Comparison of ENCODE assay signal across 9 cellular contexts in genomic region chr2:200378652-200379290, GRCh38.
A peak's percentile ranks its signal among the peaks of the same experiment; 100 is the strongest.
DNase-seq lines count a peak whose midpoint lies in the region; ATAC-seq and TF ChIP-seq lines count a peak whose summit lies in the region.
"Had no signal": no experiment of that assay in that cellular context is flagged by ENCODE, and none has a peak within 500 bp of the region (broad histone marks: within the 10 kb centered on the region; RNA-seq: fewer than 3 reads in every experiment).

No MANE protein-coding gene starts in this region.

- TSS peak; percentile 69 for BruUV-seq in Calu3 (replicated peaks; lab: Mats Ljungman, UMichigan)

- peak overlapping the region; percentile 56; the same call in 1 of the 2 replicates for H3K4me2 ChIP-seq in SK-N-SH

- 89% methylated on average over 7 of the region's 7 CpGs for WGBS in SK-N-SH (ENCODE audit: low lambda C conversion rate)

- H3K36me3 Mint-ChIP-seq in Calu3 (ENCODE audit: insufficient read depth, unreplicated experiment): peaks cover 60% of the 10 kb centered on the region
- H3K36me3 Mint-ChIP-seq: IgD-negative memory B cell had no signal

- H4K20me1 ChIP-seq in SK-N-SH (ENCODE audit: insufficient read depth): no peaks in the 10 kb centered on the region

- intact Hi-C loops in Calu3 (cut with micrococcal nuclease; ENCODE audit: unreplicated experiment) (loop anchor here (2.0 to 5.0 kb wide), 3 partner anchors 30 to 70 kb away; no protein-coding TSS in a partner anchor), sciatic nerve (cut with DNase I) (no loop called here)

- CTCF ChIA-PET in Calu3 (lab: Charles Lee) (interaction anchor here (0.5 kb wide), 1 partner anchor 28 kb away, joined by 3 read pairs; no protein-coding TSS in a partner anchor), SK-N-SH (lab: Yijun Ruan, JAX) (interaction anchor here (1.0 to 1.4 kb wide), 5 partner anchors 44 to 405 kb away, joined by 3 to 4 read pairs (median 3); no protein-coding TSS in a partner anchor)

- H3K9me3 Mint-ChIP-seq in Calu3 (ENCODE audit: low read depth, unreplicated experiment): no peaks in the 10 kb centered on the region
- H3K9me3 Mint-ChIP-seq: IgD-negative memory B cell had no signal

- peaks cover 94% of the 10 kb centered on the region for H3K79me2 ChIP-seq in SK-N-SH (ENCODE audit: insufficient read depth)

- no peak overlapping the region for H3K4me3 ChIP-seq in SK-N-SH (ENCODE audit: low read depth in 2 of 2, low read length in 1 of 2)

- no peaks in the 10 kb centered on the region for H3K9me2 ChIP-seq in SK-N-SH

- no peaks in the 10 kb centered on the region for H3K36me3 ChIP-seq in SK-N-SH (replicated peaks in 1 of 2; ENCODE audit: control insufficient read depth in 1 of 2, insufficient read depth in 2 of 2, low read length in 1 of 2)

- TF ChIP-seq EP300 in SK-N-SH (IDR thresholded peaks at IDR 0.05; ENCODE audit: borderline replicate concordance in 1 of 2, low read depth in 1 of 2, low read length in 1 of 2): no peak

- H3F3A ChIP-seq in SK-N-SH (replicated peaks; ENCODE audit: insufficient read depth): peaks cover 15% of the 10 kb centered on the region

- no peak for TF ChIP-seq CTCF in Calu3 (IDR thresholded peaks at IDR 0.05; ENCODE audit: unreplicated experiment)
- TF ChIP-seq CTCF in SK-N-SH (IDR thresholded peaks at IDR 0.05): no peak

- no peak overlapping the region for H2AFZ ChIP-seq in SK-N-SH (ENCODE audit: low read depth)

- no peaks in the 10 kb centered on the region for H3K27me3 ChIP-seq in SK-N-SH (ENCODE audit: insufficient read depth)

- H3K27ac ChIP-seq in SK-N-SH (ENCODE audit: low read depth in 2 of 2, low read length in 1 of 2): peak overlapping the region in 1 of 2 experiments; percentile 75; a peak in 3 of 4 replicates

- POLR2A ChIA-PET in SK-N-SH (lab: Yijun Ruan, JAX): no interaction called here

- no peaks in the 10 kb centered on the region for H3K9me3 ChIP-seq in SK-N-SH

- H3K9ac ChIP-seq in SK-N-SH: no peak overlapping the region

- peaks cover 29 to 32% of the 10 kb centered on the region in 2 experiments for H3K4me1 ChIP-seq in SK-N-SH (ENCODE audit: control insufficient read depth in 1 of 2, insufficient read depth in 2 of 2, low read depth in 1 of 2, low read length in 1 of 2)

- H3K27me3 Mint-ChIP-seq in Calu3 (ENCODE audit: unreplicated experiment): no peaks in the 10 kb centered on the region
- H3K27me3 Mint-ChIP-seq: IgD-negative memory B cell had no signal

- peak overlapping the region; percentile 93 for H3K27ac Mint-ChIP-seq in Calu3 (ENCODE audit: unreplicated experiment)
- H3K27ac Mint-ChIP-seq: IgD-negative memory B cell had no signal

- no peak for DNase-seq in Calu3
- DNase-seq in SK-N-SH: no peak
- peak; percentile 35 for DNase-seq in foreskin melanocyte
- no peak for DNase-seq in sciatic nerve (ENCODE audit: low spot score)
- DNase-seq in RKO (ENCODE audit: low spot score): no peak
- DNase-seq in NCI-H1092 treated with DMSO at 0.1 percent for 48 hours (lab: John Stamatoyannopoulos, UW): no peak

- peaks cover 94% of the 10 kb centered on the region for H3K4me1 Mint-ChIP-seq in Calu3 (ENCODE audit: low read depth, unreplicated experiment)

- peak overlapping the region; percentile 79 for H3K4me3 Mint-ChIP-seq in Calu3 (ENCODE audit: low read depth, unreplicated experiment)
- H3K4me3 Mint-ChIP-seq: IgD-negative memory B cell had no signal

- TF ChIP-seq RAD21 in SK-N-SH (IDR thresholded peaks at IDR 0.05; ENCODE audit: low read length): no peak

- peak; percentile 86 for ATAC-seq in sciatic nerve
- no peak for ATAC-seq in HG03460 (IDR thresholded peaks at IDR 0.05; ENCODE audit: unreplicated experiment)
- ATAC-seq in HG03097 (IDR thresholded peaks at IDR 0.05; ENCODE audit: low FRiP score, unreplicated experiment): no peak

TF ChIP-seq in SK-N-SH, 30 proteins besides CTCF, POLR2A, EP300 and RAD21:
- no peak for TF ChIP-seq PBX3 (IDR thresholded peaks at IDR 0.05)
- no peak for TF ChIP-seq TCF12 (IDR thresholded peaks at IDR 0.05)
- TF ChIP-seq ZBTB33 (IDR thresholded peaks at IDR 0.05; ENCODE audit: borderline replicate concordance, low read depth): no peak
- no peak for TF ChIP-seq POLR2AphosphoS5 (IDR thresholded peaks at IDR 0.05; ENCODE audit: low read depth, low read length)
- no peak for TF ChIP-seq SMC3 (IDR thresholded peaks at IDR 0.05; ENCODE audit: low read depth, low read length)
- no peak for TF ChIP-seq GATA2 (CRISPR knock-in tag; IDR thresholded peaks at IDR 0.05)
- TF ChIP-seq MXI1 (IDR thresholded peaks at IDR 0.05; ENCODE audit: low read depth, low read length): no peak
- no peak for TF ChIP-seq SIN3A (IDR thresholded peaks at IDR 0.05; ENCODE audit: borderline replicate concordance, low read depth, low read length)
- TF ChIP-seq JUND (IDR thresholded peaks at IDR 0.05): no peak
- TF ChIP-seq IRF3 (IDR thresholded peaks at IDR 0.05; ENCODE audit: low read depth, low read length): no peak
- no peak for TF ChIP-seq USF1 (IDR thresholded peaks at IDR 0.05; ENCODE audit: borderline replicate concordance, low read depth)
- no peak for TF ChIP-seq RFX5 (IDR thresholded peaks at IDR 0.05; ENCODE audit: low read length)
